In genomic region chr2:238936162-238937052, GRCh38 we compare ENCODE assay signal across 17 cellular contexts.
DNase-seq lines count a peak whose midpoint lies in the region; ATAC-seq, FAIRE-seq and TF ChIP-seq lines count a peak whose summit lies in the region.
"Had no signal": no experiment of that assay in that cellular context is flagged by ENCODE, and none has a peak within 500 bp of the region (broad histone marks: within the 10 kb centered on the region; RNA-seq: fewer than 3 reads in every experiment).

No MANE protein-coding gene starts in this region.

- TF ChIP-seq EP300 in stomach (IDR thresholded peaks at IDR 0.05), result no peak

- peak overlapping the region in 8 of 11 experiments; percentile 44 to 66 (median 56); a peak in 14 of 22 replicates for H3K4me2 ChIP-seq in BLaER1 treated with 17β-estradiol and CSF1 and Interleukin-3, amounts not matched to agents 10 nM and 100 nM

- no peak overlapping the region for H3K27ac Mint-ChIP-seq in mesothelial cell of epicardium
- H3K27ac Mint-ChIP-seq: CD8-positive, alpha-beta memory T cell had no signal

- TF ChIP-seq POLR2A in stomach (IDR thresholded peaks at IDR 0.05), result no peak

- intact Hi-C loops in stomach (cut with DNase I; ENCODE audit: low total_unique reads), result no loop called here

- WGBS in lung, 2 donors, result 86 to 88% methylated on average over 15 of the region's 15 CpGs
- 79 to 86% (median 81%) methylated on average over 15 of the region's 15 CpGs for WGBS in stomach, 5 donors

- H3K4me1 Mint-ChIP-seq in mesothelial cell of epicardium, result peaks cover 2% of the 10 kb centered on the region
- H3K4me1 Mint-ChIP-seq: CD8-positive, alpha-beta memory T cell had no signal

- FAIRE-seq in frontal cortex (lab: Jason Lieb, UNC), result no peak

- H3K27ac ChIP-seq in BLaER1 treated with 17β-estradiol and CSF1 and Interleukin-3, amounts not matched to agents 10 nM and 100 nM, result no peak overlapping the region
- H3K27ac ChIP-seq in lung (ENCODE audit: low read depth in 1 of 2, low read length in 1 of 2) (no peak overlapping the region), stomach (no peak overlapping the region)
- H3K27ac ChIP-seq: RWPE1 had no signal

- no peaks in the 10 kb centered on the region for H3K36me3 Mint-ChIP-seq in mesothelial cell of epicardium
- H3K36me3 Mint-ChIP-seq: CD8-positive, alpha-beta memory T cell had no signal

- peaks cover 16 to 36% (median 31%) of the 10 kb centered on the region in 11 experiments; a peak in 20 of 22 replicates for H3K9me3 ChIP-seq in BLaER1 treated with 17β-estradiol and CSF1 and Interleukin-3, amounts not matched to agents 10 nM and 100 nM (replicated peaks in 1 of 11)
- H3K9me3 ChIP-seq in lung (ENCODE audit: control insufficient read depth in 2 of 2, insufficient read depth in 1 of 2, low read length in 1 of 2), result peaks cover 0 to 5% of the 10 kb centered on the region in 2 donors
- peaks cover 0 to 11% (median 3%) of the 10 kb centered on the region in 4 donors for H3K9me3 ChIP-seq in stomach
- H3K9me3 ChIP-seq: BE2C had no signal

- no peak for TF ChIP-seq CTCF in lung (IDR thresholded peaks at IDR 0.05; ENCODE audit: control extremely low read depth, extremely low read depth)
- no peak for TF ChIP-seq CTCF in stomach (IDR thresholded peaks at IDR 0.05)
- TF ChIP-seq CTCF in mesothelial cell of epicardium (IDR thresholded peaks at IDR 0.05; ENCODE audit: unreplicated experiment), result no peak

- H3K27me3 ChIP-seq in BLaER1 treated with 17β-estradiol and CSF1 and Interleukin-3, amounts not matched to agents 10 nM and 100 nM, result peaks cover 0 to 15% (median 0%) of the 10 kb centered on the region in 11 experiments; a peak in 4 of 22 replicates
- no peaks in the 10 kb centered on the region for H3K27me3 ChIP-seq in lung (ENCODE audit: control insufficient read depth, insufficient read depth)
- H3K27me3 ChIP-seq in stomach, result peaks cover 0 to 5% (median 0%) of the 10 kb centered on the region in 3 donors
- H3K27me3 ChIP-seq: BE2C had no signal

- no peak overlapping the region for H3K9ac ChIP-seq in BLaER1 treated with 17β-estradiol and CSF1 and Interleukin-3, amounts not matched to agents 10 nM and 100 nM

- no peak overlapping the region for H3K4me3 Mint-ChIP-seq in mesothelial cell of epicardium

- H3K4me3 ChIP-seq in BLaER1 treated with 17β-estradiol and CSF1 and Interleukin-3, amounts not matched to agents 10 nM and 100 nM, result no peak overlapping the region
- H3K4me3 ChIP-seq in lung (no peak overlapping the region), stomach (no peak overlapping the region)

- peaks cover 0 to 19% (median 14%) of the 10 kb centered on the region in 10 experiments; a peak in 14 of 20 replicates for H3K4me1 ChIP-seq in BLaER1 treated with 17β-estradiol and CSF1 and Interleukin-3, amounts not matched to agents 10 nM and 100 nM
- H3K4me1 ChIP-seq in lung (ENCODE audit: control insufficient read depth in 2 of 2, insufficient read depth in 2 of 2, low read length in 2 of 2), result no peaks in the 10 kb centered on the region
- no peaks in the 10 kb centered on the region for H3K4me1 ChIP-seq in stomach
- H3K4me1 ChIP-seq: BE2C had no signal

- no peaks in the 10 kb centered on the region for H4K20me1 ChIP-seq in BLaER1 treated with 17β-estradiol and CSF1 and Interleukin-3, amounts not matched to agents 10 nM and 100 nM

- peaks cover 28% of the 10 kb centered on the region for H3K9me3 Mint-ChIP-seq in mesothelial cell of epicardium
- H3K9me3 Mint-ChIP-seq: CD8-positive, alpha-beta memory T cell had no signal

- peaks cover 37% of the 10 kb centered on the region for H3K27me3 Mint-ChIP-seq in mesothelial cell of epicardium (ENCODE audit: low read depth)

- no peak for ATAC-seq in lung (ENCODE audit: insufficient read depth, low FRiP score)

- H3K36me3 ChIP-seq in BLaER1 treated with 17β-estradiol and CSF1 and Interleukin-3, amounts not matched to agents 10 nM and 100 nM, result no peaks in the 10 kb centered on the region
- H3K36me3 ChIP-seq in lung (ENCODE audit: control insufficient read depth in 2 of 2, insufficient read depth in 2 of 2, low read length in 2 of 2), result no peaks in the 10 kb centered on the region
- H3K36me3 ChIP-seq in stomach, result no peaks in the 10 kb centered on the region
- H3K36me3 ChIP-seq: BE2C had no signal

- peak; percentile 1 for DNase-seq in AG20443 (ENCODE audit: low spot score)
- peak; percentile 23 for DNase-seq in lung (ENCODE audit: low spot score)
- peak; percentile 14 for DNase-seq in stomach
- DNase-seq in mesothelial cell of epicardium (ENCODE audit: low spot score in 2 of 2, unreplicated experiment in 2 of 2), result no peak
- no peak for DNase-seq in effector CD8-positive, alpha-beta T cell (lab: John Stamatoyannopoulos, UW)
- DNase-seq in frontal cortex (ENCODE audit: low spot score in 2 of 2), result no peak
- DNase-seq: BE2C; CD8-positive, alpha-beta memory T cell; KG1; NCI-H1048; NCI-H2107; NCI-H226; NCI-H526 treated with DMSO at 0.1 percent for 48 hours; NK-92 treated with Interleukin-12 subunit alpha and Interleukin-12 subunit beta, amount 100 ng/mL, for 24 hours; OCI-M1 had no signal

Comparison
In these comparisons a context has a peak if more than half of its experiments do, and no peak if none do; other contexts are left out.
1. DNase-seq: peak in AG20443 (single experiment), lung (single experiment) and stomach (single experiment); none in mesothelial cell of epicardium (0 of 2), effector CD8-positive, alpha-beta T cell (single experiment) and frontal cortex (0 of 2).